Comparison of ENCODE assay signal across 23 cellular contexts in genomic region chr18:25705650-25706049, GRCh38.
"Had no signal": no experiment of that assay in that cellular context is flagged by ENCODE, and none has a peak within 500 bp of the region (broad histone marks: within the 10 kb centered on the region; RNA-seq: fewer than 3 reads in every experiment).

No MANE protein-coding gene starts in this region.

- H3K9me3 Mint-ChIP-seq: dendritic cell treated with granulocyte-macrophage colony-stimulating factor and Interleukin-4, amounts not matched to agents 40 ng/mL and 50 ng/mL, for 4 days; mesothelial cell of epicardium had no signal

- H3K36me3 ChIP-seq: colonic mucosa, esophagus muscularis mucosa, heart right ventricle, left lung, lower lobe of right lung had no signal

- H3K4me3 ChIP-seq: colonic mucosa, esophagus muscularis mucosa, heart right ventricle, left lung, lower lobe of right lung, mucosa of descending colon had no signal

- H3K4me1 Mint-ChIP-seq: mesothelial cell of epicardium, naive B cell had no signal

- ATAC-seq: effector memory CD8-positive, alpha-beta T cell; foreskin keratinocyte; heart right ventricle; left cardiac atrium; left lung; left ventricle myocardium superior; lower lobe of right lung; mucosa of descending colon had no signal

- H3K36me3 Mint-ChIP-seq: mesothelial cell of epicardium, naive B cell had no signal

- H3K27ac ChIP-seq: colonic mucosa, esophagus muscularis mucosa, foreskin keratinocyte, heart right ventricle, left lung, lower lobe of right lung had no signal

- H3K9me3 ChIP-seq: colonic mucosa, esophagus muscularis mucosa, heart right ventricle, left lung, lower lobe of right lung, mucosa of descending colon had no signal

- H3K4me1 ChIP-seq: colonic mucosa, esophagus muscularis mucosa, foreskin keratinocyte, heart right ventricle, left lung, lower lobe of right lung had no signal

- DNase-seq: colonic mucosa; cortex of kidney; effector CD8-positive, alpha-beta T cell; effector memory CD8-positive, alpha-beta T cell; foreskin keratinocyte; glutamatergic neuron; head of caudate nucleus; heart right ventricle; hippocampal formation; left cardiac atrium; left lung; left ventricle myocardium superior; lower lobe of right lung; mesenchymal stem cell; mucosa of descending colon; naive B cell had no signal

- H3K4me3 Mint-ChIP-seq: dendritic cell treated with granulocyte-macrophage colony-stimulating factor and Interleukin-4, amounts not matched to agents 40 ng/mL and 50 ng/mL, for 4 days; effector memory CD8-positive, alpha-beta T cell; mesothelial cell of epicardium; naive B cell had no signal

- H3K27ac Mint-ChIP-seq: dendritic cell treated with granulocyte-macrophage colony-stimulating factor and Interleukin-4, amounts not matched to agents 40 ng/mL and 50 ng/mL, for 4 days; effector memory CD8-positive, alpha-beta T cell; mesothelial cell of epicardium; naive B cell had no signal

- FAIRE-seq: endothelial cell of umbilical vein, frontal cortex, islet of Langerhans, keratinocyte had no signal

- H3K27me3 Mint-ChIP-seq: dendritic cell treated with granulocyte-macrophage colony-stimulating factor and Interleukin-4, amounts not matched to agents 40 ng/mL and 50 ng/mL, for 4 days had no signal

- H3K27me3 ChIP-seq: colonic mucosa, esophagus muscularis mucosa, foreskin keratinocyte, left lung had no signal
